In the genomic region with DNA sequence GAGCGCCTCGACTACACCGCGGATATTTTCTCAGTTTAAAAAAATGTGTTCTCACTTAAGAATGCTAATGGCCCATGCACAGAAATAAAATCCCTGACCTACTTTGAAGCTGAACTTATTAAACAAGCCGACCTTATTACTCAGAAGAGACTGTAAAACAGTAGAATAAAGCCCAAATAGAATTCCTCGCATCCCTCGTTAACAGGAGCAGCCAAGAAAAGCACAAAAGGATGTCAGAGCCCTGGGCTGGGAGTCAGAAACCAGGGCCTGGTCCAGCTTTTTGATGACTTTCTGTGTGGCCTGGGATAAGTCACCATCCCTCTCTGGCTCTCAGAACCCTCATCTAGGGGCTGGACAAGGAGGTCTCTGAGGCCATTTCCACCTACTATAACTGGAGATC, we compare ENCODE assay signal across 21 cellular contexts.
"Had no signal": no experiment of that assay in that cellular context is flagged by ENCODE, and none has a peak within 500 bp of the region (broad histone marks: within the 10 kb centered on the region; RNA-seq: fewer than 3 reads in every experiment).

No MANE protein-coding gene starts in this region.

- H3K4me1 Mint-ChIP-seq: activated CD4-positive, alpha-beta memory T cell treated with anti-CD3 and anti-CD28 coated beads, Interleukin-2, amount 10 ng/mL, durations not matched to agents 7 days and 5 days; activated CD4-positive, alpha-beta T cell treated with anti-CD3 and anti-CD28 coated beads for 36 hours; activated CD4-positive, alpha-beta T cell treated with anti-CD3 and anti-CD28 coated beads, Interleukin-2, amount 10 ng/mL, durations not matched to agents 7 days and 5 days; activated naive CD4-positive, alpha-beta T cell treated with anti-CD3 and anti-CD28 coated beads, Interleukin-2, amount 10 ng/mL, durations not matched to agents 7 days and 5 days; activated naive CD8-positive, alpha-beta T cell treated with anti-CD3 and anti-CD28 coated beads, Interleukin-2, amount 10 ng/mL, durations not matched to agents 7 days and 5 days; central memory CD8-positive, alpha-beta T cell had no signal

- DNase-seq: activated CD4-positive, alpha-beta memory T cell treated with anti-CD3 and anti-CD28 coated beads, Interleukin-2, amount 10 ng/mL, durations not matched to agents 7 days and 5 days; activated CD4-positive, alpha-beta T cell treated with anti-CD3 and anti-CD28 coated beads for 36 hours; activated CD4-positive, alpha-beta T cell treated with anti-CD3 and anti-CD28 coated beads, Interleukin-2, amount 10 ng/mL, durations not matched to agents 7 days and 5 days; activated CD4-positive, alpha-beta T cell treated with anti-CD3 and anti-CD28 coated beads, Interleukin-2, amount 50 U/mL, for 4 hours; activated CD4-positive, CD25-positive, alpha-beta regulatory T cell; activated CD4-positive, CD25-positive, alpha-beta regulatory T cell treated with anti-CD3 and anti-CD28 coated beads, Interleukin-2, amount 50 U/mL, for 72 hours; activated CD8-positive, alpha-beta memory T cell treated with anti-CD3 and anti-CD28 coated beads, Interleukin-2, amount 50 U/mL, for 48 hours; activated gamma-delta T cell; activated naive CD4-positive, alpha-beta T cell; activated naive CD4-positive, alpha-beta T cell treated with anti-CD3 and anti-CD28 coated beads, Interleukin-2, amount 10 ng/mL, durations not matched to agents 7 days and 5 days; activated naive CD8-positive, alpha-beta T cell treated with anti-CD3 and anti-CD28 coated beads, Interleukin-2, amount 10 ng/mL, durations not matched to agents 7 days and 5 days; activated T-cell treated with anti-CD3 and anti-CD28 coated beads for 4 hours; activated T-cell treated with anti-CD3 and anti-CD28 coated beads, Interleukin-2, amount 50 U/mL, for 24 hours; activated T-cell treated with anti-CD3 and anti-CD28 coated beads, Interleukin-2, amount 50 U/mL, for 72 hours; brain microvascular endothelial cell; cortex of kidney; effector CD8-positive, alpha-beta T cell; foreskin fibroblast; T-helper 2 cell had no signal

- H3K27me3 Mint-ChIP-seq: activated CD4-positive, alpha-beta memory T cell treated with anti-CD3 and anti-CD28 coated beads, Interleukin-2, amount 10 ng/mL, durations not matched to agents 7 days and 5 days; activated CD4-positive, alpha-beta T cell treated with anti-CD3 and anti-CD28 coated beads for 36 hours; activated CD4-positive, alpha-beta T cell treated with anti-CD3 and anti-CD28 coated beads, Interleukin-2, amount 10 ng/mL, durations not matched to agents 7 days and 5 days; activated naive CD4-positive, alpha-beta T cell treated with anti-CD3 and anti-CD28 coated beads, Interleukin-2, amount 10 ng/mL, durations not matched to agents 7 days and 5 days; activated naive CD8-positive, alpha-beta T cell treated with anti-CD3 and anti-CD28 coated beads, Interleukin-2, amount 10 ng/mL, durations not matched to agents 7 days and 5 days; activated T-cell treated with anti-CD3 and anti-CD28 coated beads, Interleukin-2, amount 50 U/mL, for 24 hours; central memory CD8-positive, alpha-beta T cell had no signal

- H3K27me3 ChIP-seq: brain microvascular endothelial cell had no signal

- H3K36me3 Mint-ChIP-seq: activated naive CD4-positive, alpha-beta T cell treated with anti-CD3 and anti-CD28 coated beads, Interleukin-2, amount 10 ng/mL, durations not matched to agents 7 days and 5 days; activated naive CD4-positive, alpha-beta T cell treated with anti-CD3 and anti-CD28 coated beads, Interleukin-2, amount 50 U/mL, for 72 hours; activated naive CD8-positive, alpha-beta T cell treated with anti-CD3 and anti-CD28 coated beads, Interleukin-2, amount 10 ng/mL, durations not matched to agents 7 days and 5 days had no signal

- H3K4me3 Mint-ChIP-seq: activated CD4-positive, alpha-beta memory T cell treated with anti-CD3 and anti-CD28 coated beads, Interleukin-2, amount 10 ng/mL, durations not matched to agents 7 days and 5 days; activated CD4-positive, alpha-beta T cell treated with anti-CD3 and anti-CD28 coated beads for 36 hours; activated CD4-positive, alpha-beta T cell treated with anti-CD3 and anti-CD28 coated beads, Interleukin-2, amount 10 ng/mL, durations not matched to agents 7 days and 5 days; activated naive CD4-positive, alpha-beta T cell treated with anti-CD3 and anti-CD28 coated beads, Interleukin-2, amount 10 ng/mL, durations not matched to agents 7 days and 5 days; activated naive CD8-positive, alpha-beta T cell treated with anti-CD3 and anti-CD28 coated beads, Interleukin-2, amount 10 ng/mL, durations not matched to agents 7 days and 5 days; activated T-cell treated with anti-CD3 and anti-CD28 coated beads, Interleukin-2, amount 50 U/mL, for 24 hours; activated T-cell treated with anti-CD3 and anti-CD28 coated beads, Interleukin-2, amount 50 U/mL, for 72 hours; central memory CD8-positive, alpha-beta T cell had no signal

- H3K27ac ChIP-seq: brain microvascular endothelial cell had no signal

- H3K27ac Mint-ChIP-seq: activated CD4-positive, alpha-beta memory T cell treated with anti-CD3 and anti-CD28 coated beads, Interleukin-2, amount 10 ng/mL, durations not matched to agents 7 days and 5 days; activated CD4-positive, alpha-beta T cell treated with anti-CD3 and anti-CD28 coated beads for 36 hours; activated CD4-positive, alpha-beta T cell treated with anti-CD3 and anti-CD28 coated beads, Interleukin-2, amount 10 ng/mL, durations not matched to agents 7 days and 5 days; activated naive CD4-positive, alpha-beta T cell treated with anti-CD3 and anti-CD28 coated beads, Interleukin-2, amount 10 ng/mL, durations not matched to agents 7 days and 5 days; activated naive CD4-positive, alpha-beta T cell treated with anti-CD3 and anti-CD28 coated beads, Interleukin-2, amount 50 U/mL, for 72 hours; activated naive CD8-positive, alpha-beta T cell treated with anti-CD3 and anti-CD28 coated beads, Interleukin-2, amount 10 ng/mL, durations not matched to agents 7 days and 5 days; activated T-cell treated with anti-CD3 and anti-CD28 coated beads, Interleukin-2, amount 50 U/mL, for 24 hours; activated T-cell treated with anti-CD3 and anti-CD28 coated beads, Interleukin-2, amount 50 U/mL, for 72 hours had no signal

- H3K36me3 ChIP-seq: brain microvascular endothelial cell had no signal
